8 cellular contexts compared by ENCODE assay signal in the genomic region with DNA sequence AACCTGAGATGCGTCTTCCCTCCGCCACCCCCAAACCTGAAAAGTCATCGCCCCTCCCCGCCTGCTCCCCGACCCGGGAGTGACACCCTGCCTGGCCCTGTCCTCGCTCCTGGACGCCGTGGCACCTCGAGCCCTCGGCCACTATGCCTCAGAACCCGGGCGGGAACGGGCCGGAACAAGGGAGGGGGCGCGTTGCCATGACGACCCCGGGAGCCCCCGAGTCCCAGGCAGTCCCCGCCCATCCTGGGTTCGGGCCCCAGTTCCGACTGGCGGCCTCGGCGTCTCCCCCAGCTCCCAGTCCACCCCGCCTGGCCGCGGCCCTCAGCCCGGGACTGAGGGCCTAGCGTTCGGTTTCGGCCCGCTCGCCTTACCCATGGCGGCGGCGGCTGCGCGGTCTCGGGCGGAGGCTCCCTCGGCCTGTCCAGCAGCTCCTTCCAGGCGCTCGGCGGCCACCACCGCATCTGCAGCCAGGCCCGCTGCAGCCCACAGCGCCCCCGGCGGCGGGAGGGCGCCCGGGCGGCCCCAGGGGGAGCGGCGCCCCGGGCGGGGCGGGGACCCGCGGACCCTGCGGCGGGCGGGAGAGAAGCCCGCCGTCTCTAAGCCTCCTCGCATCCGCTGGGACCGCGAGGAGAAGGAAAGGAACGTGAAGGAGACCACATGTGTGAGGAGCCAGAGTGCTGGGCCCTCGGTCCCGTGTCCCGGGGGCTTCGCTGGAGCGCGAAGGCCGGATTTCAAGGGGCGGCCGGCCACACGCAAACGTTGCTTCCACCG. TPM values are rescaled to one million over a fixed set of nuclear protein-coding genes. Genes with fewer than 3 reads are reported as not detected.
DNase-seq lines count a peak whose midpoint lies in the region; ATAC-seq and TF ChIP-seq lines count a peak whose summit lies in the region.

A gene with protein sequence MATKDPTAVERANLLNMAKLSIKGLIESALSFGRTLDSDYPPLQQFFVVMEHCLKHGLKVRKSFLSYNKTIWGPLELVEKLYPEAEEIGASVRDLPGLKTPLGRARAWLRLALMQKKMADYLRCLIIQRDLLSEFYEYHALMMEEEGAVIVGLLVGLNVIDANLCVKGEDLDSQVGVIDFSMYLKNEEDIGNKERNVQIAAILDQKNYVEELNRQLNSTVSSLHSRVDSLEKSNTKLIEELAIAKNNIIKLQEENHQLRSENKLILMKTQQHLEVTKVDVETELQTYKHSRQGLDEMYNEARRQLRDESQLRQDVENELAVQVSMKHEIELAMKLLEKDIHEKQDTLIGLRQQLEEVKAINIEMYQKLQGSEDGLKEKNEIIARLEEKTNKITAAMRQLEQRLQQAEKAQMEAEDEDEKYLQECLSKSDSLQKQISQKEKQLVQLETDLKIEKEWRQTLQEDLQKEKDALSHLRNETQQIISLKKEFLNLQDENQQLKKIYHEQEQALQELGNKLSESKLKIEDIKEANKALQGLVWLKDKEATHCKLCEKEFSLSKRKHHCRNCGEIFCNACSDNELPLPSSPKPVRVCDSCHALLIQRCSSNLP (minus strand): TSS at position 463 of the 771 bp plus-strand sequence. CDS start 88 bp downstream, at position 375.

- peak within 1 kb of the TSS; percentile 46 for H3K4ac ChIP-seq in trophoblast cell (ENCODE audit: low read depth, low read length)

- peak within 1 kb of the TSS; percentile 96 for H3K18ac ChIP-seq in trophoblast cell (ENCODE audit: low read length)

- H3K4me3 ChIP-seq in trophoblast cell (ENCODE audit: low read depth, low read length) (peak within 1 kb of the TSS; percentile 91), tibial nerve (peak within 1 kb of the TSS; percentile 87 to 100 (median 94))

- DNase-seq in GM04503 (ENCODE audit: low read depth) (peak; percentile 14), H4 (ENCODE audit: low spot score) (peak; percentile 44), Right ventricle myocardium inferior (ENCODE audit: missing footprints) (peak; percentile 93), trophoblast cell (peak; percentile 69 to 88), tibial nerve (ENCODE audit: low spot score in 2 of 2) (peak; percentile 54 to 57)
- DNase-seq in activated naive CD8-positive, alpha-beta T cell treated with anti-CD3 and anti-CD28 coated beads for 36 hours: peak; percentile 88

- no peaks in the 10 kb centered on the region for H3K36me3 Mint-ChIP-seq in activated naive CD8-positive, alpha-beta T cell treated with anti-CD3 and anti-CD28 coated beads for 36 hours

- H3K23ac ChIP-seq in trophoblast cell (ENCODE audit: low read length): no peak within 1 kb of the TSS

- peak within 1 kb of the TSS; percentile 92 for H2BK120ac ChIP-seq in trophoblast cell (ENCODE audit: insufficient read depth, low read length, poor library complexity)

- peak within 1 kb of the TSS; percentile 79 for H2BK5ac ChIP-seq in trophoblast cell (ENCODE audit: low read depth, low read length, poor library complexity)

- H4K12ac ChIP-seq in trophoblast cell (ENCODE audit: low read depth, low read length): peak within 1 kb of the TSS; percentile 94

- H3K27me3 Mint-ChIP-seq in activated naive CD8-positive, alpha-beta T cell treated with anti-CD3 and anti-CD28 coated beads for 36 hours: no peaks in the 10 kb centered on the region

- peak within 1 kb of the TSS; percentile 98 for H2AFZ ChIP-seq in trophoblast cell (ENCODE audit: insufficient read depth, low read length, poor library complexity)

- peaks cover 11% of the 10 kb centered on the region for H3K79me2 ChIP-seq in trophoblast cell (ENCODE audit: control insufficient read depth, insufficient read depth, low read length, poor library complexity)

- no CpG with 5 or more reads among the region's 84 CpGs for WGBS in trophoblast cell (ENCODE audit: extremely low coverage, insufficient coverage, insufficient read length)
- 0% methylated on average over 1 to 38 of the region's 84 CpGs for WGBS in tibial nerve, 2 donors

- peak within 1 kb of the TSS; percentile 96 for H4K8ac ChIP-seq in trophoblast cell (ENCODE audit: low read depth, low read length)

- H3K9ac ChIP-seq in trophoblast cell (ENCODE audit: low read length): peak within 1 kb of the TSS; percentile 96

- TF ChIP-seq EP300 in tibial nerve (IDR thresholded peaks at IDR 0.05): peak in 1 of 2 donors; percentile 70

- H3K9me3 Mint-ChIP-seq in activated naive CD8-positive, alpha-beta T cell treated with anti-CD3 and anti-CD28 coated beads for 36 hours: no peaks in the 10 kb centered on the region

- peak within 1 kb of the TSS; percentile 87 for H3K27ac Mint-ChIP-seq in activated naive CD8-positive, alpha-beta T cell treated with anti-CD3 and anti-CD28 coated beads for 36 hours

- peak within 1 kb of the TSS; percentile 89 for H3K4me3 Mint-ChIP-seq in activated naive CD8-positive, alpha-beta T cell treated with anti-CD3 and anti-CD28 coated beads for 36 hours

- H3K4me1 ChIP-seq in trophoblast cell (ENCODE audit: control insufficient read depth in 1 of 2, insufficient read depth in 2 of 2, low read length in 2 of 2): no peaks in the 10 kb centered on the region
- peaks cover 0 to 29% (median 4%) of the 10 kb centered on the region in 4 donors for H3K4me1 ChIP-seq in tibial nerve

- H2BK12ac ChIP-seq in trophoblast cell (ENCODE audit: low read length): no peak within 1 kb of the TSS

- H3K4me2 ChIP-seq in trophoblast cell (ENCODE audit: low read length): peak within 1 kb of the TSS; percentile 96

- ATAC-seq in SK-N-SH treated with all-trans-retinoic acid at 6 μM for 48 hours (peak; percentile 94), Right ventricle myocardium inferior (peak; percentile 98)

- H3K9me3 ChIP-seq in trophoblast cell (ENCODE audit: insufficient read depth, low read depth, low read length) (no peaks in the 10 kb centered on the region), tibial nerve (no peaks in the 10 kb centered on the region)

- H4K91ac ChIP-seq in trophoblast cell (ENCODE audit: low read depth, low read length): peak within 1 kb of the TSS; percentile 76

- peaks cover 11% of the 10 kb centered on the region for H3K79me1 ChIP-seq in trophoblast cell (ENCODE audit: low read length)

- H3K27me3 ChIP-seq in trophoblast cell (ENCODE audit: insufficient read depth, low read length): no peaks in the 10 kb centered on the region
- H3K27me3 ChIP-seq in tibial nerve: no peaks in the 10 kb centered on the region

- peak; percentile 62 to 84 for TF ChIP-seq POLR2A in tibial nerve (IDR thresholded peaks at IDR 0.05)

- peak; percentile 95 for TF ChIP-seq CTCF in LNCAP (IDR thresholded peaks at IDR 0.05)
- peak; percentile 60 to 99 (median 98) for TF ChIP-seq CTCF in tibial nerve (IDR thresholded peaks at IDR 0.05)

- peak within 1 kb of the TSS; percentile 95 for H2AK5ac ChIP-seq in trophoblast cell (ENCODE audit: low read length)

- H3K36me3 ChIP-seq in trophoblast cell (ENCODE audit: control insufficient read depth in 1 of 2, insufficient read depth in 2 of 2, low read length in 2 of 2) (no peaks in the 10 kb centered on the region), tibial nerve (no peaks in the 10 kb centered on the region)

- peak within 1 kb of the TSS; percentile 78 for H3K27ac ChIP-seq in trophoblast cell (ENCODE audit: low read depth, low read length)
- peak within 1 kb of the TSS; percentile 94 to 98 (median 96) for H3K27ac ChIP-seq in tibial nerve

- H3K4me1 Mint-ChIP-seq in activated naive CD8-positive, alpha-beta T cell treated with anti-CD3 and anti-CD28 coated beads for 36 hours: peaks cover 19% of the 10 kb centered on the region

- H3K14ac ChIP-seq in trophoblast cell (ENCODE audit: low read length): peak within 1 kb of the TSS; percentile 85

- intact Hi-C loops in Right ventricle myocardium inferior (cut with DNase I): no loop called here

TF ChIP-seq in SK-N-SH treated with all-trans-retinoic acid at 6 μM for 48 hours, 23 proteins besides CTCF, POLR2A, EP300 and RAD21 (continues in another document):
- TF ChIP-seq ZFP30 (CRISPR knock-in tag; IDR thresholded peaks at IDR 0.05) (no peak), GLIS3 (CRISPR knock-in tag; IDR thresholded peaks at IDR 0.05) (no peak), ESRRG (CRISPR knock-in tag; IDR thresholded peaks at IDR 0.05) (no peak), ZC3H10 (CRISPR knock-in tag; IDR thresholded peaks at IDR 0.05) (no peak), OSR1 (CRISPR knock-in tag; IDR thresholded peaks at IDR 0.05) (no peak), TOX (CRISPR knock-in tag; IDR thresholded peaks at IDR 0.05; ENCODE audit: borderline replicate concordance) (no peak), RARB (CRISPR knock-in tag; IDR thresholded peaks at IDR 0.05) (no peak), ZNF8 (CRISPR knock-in tag; IDR thresholded peaks at IDR 0.05) (no peak), SNAI2 (CRISPR knock-in tag; IDR thresholded peaks at IDR 0.05) (0 out of 2 replicates have a peak, but pooled peaks have one; percentile 35), ISL1 (CRISPR knock-in tag; IDR thresholded peaks at IDR 0.05) (no peak), TCF4 (CRISPR knock-in tag; IDR thresholded peaks at IDR 0.05; ENCODE audit: borderline replicate concordance) (no peak), BACH2 (CRISPR knock-in tag; IDR thresholded peaks at IDR 0.05; ENCODE audit: borderline replicate concordance) (0 out of 2 replicates have a peak, but pooled peaks have one; percentile 21)

RNA-seq across cellular contexts. Expression of the gene that starts here (rescaled TPM):
- total RNA-seq in H4 (2014; rRNA removed; shearing (Covaris generic)): 9.3 and 9.5 TPM in 2 replicates
- 1 to 10 TPM; 7.1 TPM for total RNA-seq in activated naive CD8-positive, alpha-beta T cell treated with anti-CD3 and anti-CD28 coated beads for 36 hours
- 6.7 TPM for total RNA-seq in Right ventricle myocardium inferior
- polyA plus RNA-seq in trophoblast cell (2013): 9.9 and 10.1 TPM in 2 replicates
- 10 to 100 TPM; 31.4 to 41.2 (median 31.7) TPM for total RNA-seq in tibial nerve

Comparison
In these comparisons a context has a peak if more than half of its experiments do, and no peak if none do; other contexts are left out.
1. Peak in every context shown above with its lines: DNase-seq, ATAC-seq, H3K4me3 ChIP-seq and H3K27ac ChIP-seq.
2. DNase-seq: peak in every context shown above with its lines; median percentile 93 in Right ventricle myocardium inferior; 88 in activated naive CD8-positive, alpha-beta T cell treated with anti-CD3 and anti-CD28 coated beads for 36 hours; 78 in trophoblast cell; 56 in tibial nerve; 44 in H4; 14 in GM04503.